In genomic region chr5:133818031-133818431, GRCh38 we compare ENCODE assay signal across 15 cellular contexts.
DNase-seq lines count a peak whose midpoint lies in the region; ATAC-seq, FAIRE-seq and TF ChIP-seq lines count a peak whose summit lies in the region.
"Had no signal": no experiment of that assay in that cellular context is flagged by ENCODE, and none has a peak within 500 bp of the region (broad histone marks: within the 10 kb centered on the region; RNA-seq: fewer than 3 reads in every experiment).

No MANE protein-coding gene starts in this region.

- H3K27ac ChIP-seq in endodermal cell (ENCODE audit: low read depth, low read length): no peak overlapping the region
- H3K27ac ChIP-seq in HepG2 (ENCODE audit: extremely low read length, insufficient read depth, low read length): no peak overlapping the region
- H3K27ac ChIP-seq: neutrophil had no signal

- H3K27me3 ChIP-seq in MG63 (peaks cover 4% of the 10 kb centered on the region; the same call in 1 of the 2 replicates), endodermal cell (ENCODE audit: control insufficient read depth, insufficient read depth, low read length, poor library complexity, severe bottlenecking) (peaks cover 7% of the 10 kb centered on the region), HepG2 (ENCODE audit: control insufficient read depth in 1 of 2, insufficient read depth in 2 of 2, low read length in 2 of 2) (peaks cover 0 to 19% of the 10 kb centered on the region in 2 experiments; a peak in 3 of 5 replicates)

- no peak overlapping the region for H3K4me2 ChIP-seq in HepG2 (ENCODE audit: low read depth, low read length)

- no peaks in the 10 kb centered on the region for H4K20me1 ChIP-seq in HepG2 (ENCODE audit: insufficient read depth, low read length)

- H3K27ac Mint-ChIP-seq in endodermal cell: peak overlapping the region; percentile 31

- no peaks in the 10 kb centered on the region for H3K9me3 Mint-ChIP-seq in endodermal cell
- H3K9me3 Mint-ChIP-seq: CD4-positive, CD25-positive, alpha-beta regulatory T cell; central memory CD8-positive, alpha-beta T cell had no signal

- H3K9ac ChIP-seq in endodermal cell (ENCODE audit: extremely low read depth, low read length, poor library complexity, severe bottlenecking) (no peak overlapping the region), HepG2 (ENCODE audit: insufficient read depth, low read depth, low read length) (no peak overlapping the region)

- H3K4me3 ChIP-seq in MG63 (no peak overlapping the region), endodermal cell (ENCODE audit: low read length) (no peak overlapping the region), HepG2 (replicated peaks in 1 of 3; ENCODE audit: insufficient read depth in 1 of 3, low read depth in 2 of 3, low read length in 3 of 3) (no peak overlapping the region)

- no TSS peak for BruUV-seq in HepG2 (replicated peaks; lab: Mats Ljungman, UMichigan)

- H3K79me2 ChIP-seq in HepG2 (ENCODE audit: insufficient read depth, low read length): no peaks in the 10 kb centered on the region

- H3K36me3 ChIP-seq in MG63 (no peaks in the 10 kb centered on the region), endodermal cell (ENCODE audit: control insufficient read depth, insufficient read depth, low read length) (no peaks in the 10 kb centered on the region), HepG2 (replicated peaks in 1 of 2; ENCODE audit: control insufficient read depth in 1 of 2, insufficient read depth in 2 of 2, low read length in 2 of 2) (no peaks in the 10 kb centered on the region)
- H3K36me3 ChIP-seq: neutrophil had no signal

- H3K4me3 Mint-ChIP-seq in endodermal cell: no peak overlapping the region
- H3K4me3 Mint-ChIP-seq: CD4-positive, CD25-positive, alpha-beta regulatory T cell; central memory CD8-positive, alpha-beta T cell had no signal

- CTCF ChIA-PET in HepG2 (lab: Yijun Ruan, JAX; ENCODE audit: low intra/inter-chr PET ratio, low total read pairs): no interaction called here

- in situ Hi-C loops in HepG2 (cut with HindIII; ENCODE audit: extremely low pct_ligation_motif_present, low pct_unique_long_range_greater_than_20kb): no loop called here

- 70 to 71% methylated on average over 4 to 5 of the region's 5 CpGs for WGBS in endodermal cell (ENCODE audit: insufficient coverage in 1 of 2, insufficient read length in 1 of 2), 2 experiments
- WGBS in HepG2 (ENCODE audit: low lambda C conversion rate): 0% methylated on average over 2 of the region's 5 CpGs

- peaks cover 42% of the 10 kb centered on the region for H3K4me1 Mint-ChIP-seq in endodermal cell
- H3K4me1 Mint-ChIP-seq: CD4-positive, CD25-positive, alpha-beta regulatory T cell had no signal

- DNase-seq in MG63: peak; percentile 97
- DNase-seq in endodermal cell: no peak
- DNase-seq in HepG2 (ENCODE audit: low spot score): no peak
- DNase-seq in stromal cell of bone marrow (ENCODE audit: low read depth): peak; percentile 40
- no peak for DNase-seq in NCI-H345 treated with DMSO at 0.1 percent for 48 hours (lab: John Stamatoyannopoulos, UW; ENCODE audit: unreplicated experiment)
- DNase-seq in NCI-H1417 (lab: John Stamatoyannopoulos, UW): no peak
- DNase-seq: activated CD4-positive, alpha-beta T cell treated with anti-CD3 and anti-CD28 coated beads for 1 hour; CD4-positive, CD25-positive, alpha-beta regulatory T cell; NCI-H1105; stimulated activated CD4-positive, alpha-beta T cell treated with anti-CD3 and anti-CD28 coated beads, Interleukin-2, amount 100 ng/mL, for 48 hours; stimulated activated naive CD4-positive, alpha-beta T cell had no signal

- H3K4me1 ChIP-seq in endodermal cell (ENCODE audit: control insufficient read depth, insufficient read depth, low read length) (peaks cover 17% of the 10 kb centered on the region), HepG2 (ENCODE audit: insufficient read depth, low read length) (no peaks in the 10 kb centered on the region)

- no peak for TF ChIP-seq RAD21 in HepG2 (CRISPR knock-in tag; IDR thresholded peaks at IDR 0.05)

- TF ChIP-seq CTCF in endodermal cell (conservative IDR thresholded peaks at IDR 0.05) (no peak), HepG2 (CRISPR knock-in tag; IDR thresholded peaks at IDR 0.05) (no peak)

- ATAC-seq in HepG2 (no peak), HG02852 (IDR thresholded peaks at IDR 0.05; ENCODE audit: unreplicated experiment) (no peak), GM18520 (IDR thresholded peaks at IDR 0.05; ENCODE audit: unreplicated experiment) (no peak)

- no peaks in the 10 kb centered on the region for H3K36me3 Mint-ChIP-seq in endodermal cell (ENCODE audit: low read depth)
- H3K36me3 Mint-ChIP-seq: CD4-positive, CD25-positive, alpha-beta regulatory T cell had no signal

- no peak overlapping the region for H2AFZ ChIP-seq in HepG2 (ENCODE audit: low read length)

- no peak for TF ChIP-seq POLR2A in HepG2 (IDR thresholded peaks at IDR 0.05; ENCODE audit: insufficient read depth in 1 of 2, low read depth in 2 of 2, low read length in 2 of 2)

- intact Hi-C loops in HepG2 (cut with micrococcal nuclease; ENCODE audit: unreplicated experiment): no loop called here

- no peak for FAIRE-seq in HepG2 (lab: Jason Lieb, UNC)

- POLR2A ChIA-PET in HepG2 (lab: Yijun Ruan, JAX): no interaction called here

- TF ChIP-seq EP300 in HepG2 (IDR thresholded peaks at IDR 0.05; ENCODE audit: low read depth in 2 of 2, low read length in 2 of 2) (no peak), HepG2 (CRISPR knock-in tag; IDR thresholded peaks at IDR 0.05; ENCODE audit: borderline replicate concordance) (no peak)

- H3K27me3 Mint-ChIP-seq in endodermal cell (ENCODE audit: insufficient read depth): peaks cover 28% of the 10 kb centered on the region

- H3K9me3 ChIP-seq in MG63: no peaks in the 10 kb centered on the region
- H3K9me3 ChIP-seq in endodermal cell (ENCODE audit: control insufficient read depth, low read length): no peaks in the 10 kb centered on the region
- H3K9me3 ChIP-seq in HepG2 (ENCODE audit: low read length): no peaks in the 10 kb centered on the region
- H3K9me3 ChIP-seq: neutrophil had no signal

TF ChIP-seq in HepG2, 621 proteins besides CTCF, POLR2A, EP300 and RAD21:
- TF ChIP-seq, protein P1, sequence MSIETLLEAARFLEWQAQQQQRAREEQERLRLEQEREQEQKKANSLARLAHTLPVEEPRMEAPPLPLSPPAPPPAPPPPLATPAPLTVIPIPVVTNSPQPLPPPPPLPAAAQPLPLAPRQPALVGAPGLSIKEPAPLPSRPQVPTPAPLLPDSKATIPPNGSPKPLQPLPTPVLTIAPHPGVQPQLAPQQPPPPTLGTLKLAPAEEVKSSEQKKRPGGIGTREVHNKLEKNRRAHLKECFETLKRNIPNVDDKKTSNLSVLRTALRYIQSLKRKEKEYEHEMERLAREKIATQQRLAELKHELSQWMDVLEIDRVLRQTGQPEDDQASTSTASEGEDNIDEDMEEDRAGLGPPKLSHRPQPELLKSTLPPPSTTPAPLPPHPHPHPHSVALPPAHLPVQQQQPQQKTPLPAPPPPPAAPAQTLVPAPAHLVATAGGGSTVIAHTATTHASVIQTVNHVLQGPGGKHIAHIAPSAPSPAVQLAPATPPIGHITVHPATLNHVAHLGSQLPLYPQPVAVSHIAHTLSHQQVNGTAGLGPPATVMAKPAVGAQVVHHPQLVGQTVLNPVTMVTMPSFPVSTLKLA (IDR thresholded peaks at IDR 0.05): peak; percentile 65
- TF ChIP-seq ZNF12 (CRISPR knock-in tag; IDR thresholded peaks at IDR 0.05): no peak

Comparison
In these comparisons a context has a peak if more than half of its experiments do, and no peak if none do; other contexts are left out.
1. DNase-seq: peak in MG63 (single experiment) and stromal cell of bone marrow (single experiment); none in endodermal cell (single experiment), HepG2 (single experiment), NCI-H345 treated with DMSO at 0.1 percent for 48 hours (single experiment) and NCI-H1417 (0 of 3).